In the genomic region with DNA sequence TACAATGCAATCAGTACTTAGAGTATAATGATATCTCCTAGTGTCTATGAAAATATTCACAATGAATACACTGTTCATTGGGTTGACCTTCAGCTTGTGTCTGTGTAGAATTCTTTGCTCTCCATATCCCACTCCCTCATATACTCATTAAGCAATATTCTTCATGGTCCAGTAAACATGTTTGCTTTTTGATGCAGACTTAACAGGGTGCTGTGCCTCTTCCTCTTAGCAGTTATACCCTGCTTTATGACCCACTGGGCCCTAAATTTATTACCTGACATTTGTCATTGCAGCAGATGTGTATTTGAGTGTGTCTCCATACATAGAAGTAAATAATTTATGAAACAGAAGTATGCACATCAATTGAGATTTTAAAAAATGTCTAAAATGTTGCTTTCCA, we compare ENCODE assay signal across 9 cellular contexts.
"Had no signal": no experiment of that assay in that cellular context is flagged by ENCODE, and none has a peak within 500 bp of the region (broad histone marks: within the 10 kb centered on the region; RNA-seq: fewer than 3 reads in every experiment).

No MANE protein-coding gene starts in this region.

- H3K27ac ChIP-seq: lower lobe of right lung had no signal

- DNase-seq: activated CD4-positive, alpha-beta T cell treated with anti-CD3 and anti-CD28 coated beads, Interleukin-2, amount 50 U/mL, for 4 hours; activated naive CD4-positive, alpha-beta T cell treated with anti-CD3 and anti-CD28 coated beads, Interleukin-2, amount 10 ng/mL, durations not matched to agents 7 days and 5 days; effector memory CD4-positive, alpha-beta T cell; foreskin fibroblast; glutamatergic neuron; kidney glomerular epithelial cell; lower lobe of right lung; stimulated activated CD4-positive, alpha-beta T cell treated with anti-CD3 and anti-CD28 coated beads, Interleukin-1b, Interleukin-23, amount 100 ng/mL, for 48 hours; stimulated activated naive CD8-positive, alpha-beta T cell treated with anti-CD3 and anti-CD28 coated beads, Interleukin-15, amount 100 ng/mL, for 72 hours had no signal

- ATAC-seq: lower lobe of right lung; stimulated activated naive CD8-positive, alpha-beta T cell treated with anti-CD3 and anti-CD28 coated beads, Interleukin-15, amount 100 ng/mL, for 72 hours had no signal

- H3K36me3 ChIP-seq: lower lobe of right lung had no signal

- H3K4me1 ChIP-seq: lower lobe of right lung had no signal

- H3K9me3 ChIP-seq: lower lobe of right lung had no signal

- H3K4me3 ChIP-seq: lower lobe of right lung had no signal
